In genomic region chr15:37616215-37616614, GRCh38 we compare ENCODE assay signal across 15 cellular contexts.
DNase-seq lines count a peak whose midpoint lies in the region; ATAC-seq and TF ChIP-seq lines count a peak whose summit lies in the region.
"Had no signal": no experiment of that assay in that cellular context is flagged by ENCODE, and none has a peak within 500 bp of the region (broad histone marks: within the 10 kb centered on the region; RNA-seq: fewer than 3 reads in every experiment).

No MANE protein-coding gene starts in this region.

- in situ Hi-C loops in brain microvascular endothelial cell (cut with HindIII; ENCODE audit: low pct_ligation_motif_present, low sequenced_read_pairs) = no loop called here

- no peak overlapping the region for H3K27ac ChIP-seq in brain microvascular endothelial cell
- H3K27ac ChIP-seq: BLaER1 treated with 17β-estradiol and CSF1 and Interleukin-3, amounts not matched to agents 10 nM and 100 nM; HL-60 had no signal

- H3K4me3 ChIP-seq in HFF-Myc (replicated peaks; ENCODE audit: low read depth, low read length) = no peak overlapping the region
- H3K4me3 ChIP-seq in fibroblast of mammary gland (ENCODE audit: control insufficient read depth, low read depth, low read length) = no peak overlapping the region
- no peak overlapping the region for H3K4me3 ChIP-seq in brain microvascular endothelial cell (ENCODE audit: low read depth, low read length)
- H3K4me3 ChIP-seq: BLaER1 treated with 17β-estradiol and CSF1 and Interleukin-3, amounts not matched to agents 10 nM and 100 nM had no signal

- DNase-seq in EH (ENCODE audit: low read depth) (peak; percentile 11), HFF-Myc (ENCODE audit: extremely low read depth, low read depth) (peak; percentile 14), RPMI7951 (ENCODE audit: low read depth) (peak; percentile 2), fibroblast of mammary gland (ENCODE audit: low read depth) (peak; percentile 29), D341Med (ENCODE audit: low spot score) (no peak), brain microvascular endothelial cell (no peak)
- no peak for DNase-seq in NK-92 treated with Interleukin-12 subunit alpha and Interleukin-12 subunit beta, amount 100 ng/mL, for 24 hours (lab: John Stamatoyannopoulos, UW)
- DNase-seq: ACHN; CD4-positive, CD25-positive, alpha-beta regulatory T cell; GDM1; HCEC 1CT; KG1 had no signal

- no peaks in the 10 kb centered on the region for H3K27me3 ChIP-seq in brain microvascular endothelial cell (replicated peaks)
- H3K27me3 ChIP-seq: BLaER1 treated with 17β-estradiol and CSF1 and Interleukin-3, amounts not matched to agents 10 nM and 100 nM had no signal

- TF ChIP-seq CTCF in HFF-Myc (IDR thresholded peaks at IDR 0.05; ENCODE audit: low read depth, low read length, missing control alignments) = no peak
- no peak for TF ChIP-seq CTCF in fibroblast of mammary gland (conservative IDR thresholded peaks at IDR 0.05; ENCODE audit: control insufficient read depth, insufficient read depth, low read depth, low read length)
- TF ChIP-seq CTCF in brain microvascular endothelial cell (IDR thresholded peaks at IDR 0.05; ENCODE audit: low read depth, low read length, missing control alignments) = no peak

- ATAC-seq in GM21381 (IDR thresholded peaks at IDR 0.05; ENCODE audit: unreplicated experiment) = no peak

- H3K36me3 ChIP-seq in brain microvascular endothelial cell (replicated peaks) = no peaks in the 10 kb centered on the region
- H3K36me3 ChIP-seq: BLaER1 treated with 17β-estradiol and CSF1 and Interleukin-3, amounts not matched to agents 10 nM and 100 nM had no signal

Comparison
In these comparisons a context has a peak if more than half of its experiments do, and no peak if none do; other contexts are left out.
1. DNase-seq: peak in EH (single experiment), HFF-Myc (single experiment), RPMI7951 (single experiment) and fibroblast of mammary gland (single experiment); none in D341Med (single experiment), NK-92 treated with Interleukin-12 subunit alpha and Interleukin-12 subunit beta, amount 100 ng/mL, for 24 hours (single experiment) and brain microvascular endothelial cell (single experiment).